29 cellular contexts compared by ENCODE assay signal in genomic region chr1:14836426-14837140, GRCh38.
"Had no signal": no experiment of that assay in that cellular context is flagged by ENCODE, and none has a peak within 500 bp of the region (broad histone marks: within the 10 kb centered on the region; RNA-seq: fewer than 3 reads in every experiment).

No MANE protein-coding gene starts in this region.

- H3K27ac Mint-ChIP-seq: activated CD4-positive, alpha-beta memory T cell treated with anti-CD3 and anti-CD28 coated beads, Interleukin-2, amount 10 ng/mL, durations not matched to agents 7 days and 5 days; activated CD4-positive, alpha-beta T cell treated with anti-CD3 and anti-CD28 coated beads, Interleukin-2, amount 10 ng/mL, durations not matched to agents 7 days and 5 days; activated naive CD4-positive, alpha-beta T cell treated with anti-CD3 and anti-CD28 coated beads, Interleukin-2, amount 10 ng/mL, durations not matched to agents 7 days and 5 days; activated T-cell treated with anti-CD3 and anti-CD28 coated beads, Interleukin-2, amount 50 U/mL, for 24 hours; naive B cell; stimulated activated memory B cell treated with anti-CD40 and anti-IgM and Interleukin-4, amounts not matched to agents 10 μg/mL and 1 μg/mL and 100 μg/mL, for 72 hours had no signal

- H2AFZ ChIP-seq: parathyroid adenoma had no signal

- H3K4me3 ChIP-seq: coronary artery, dorsolateral prefrontal cortex, left ventricle myocardium inferior, lung, right atrium auricular region, smooth muscle cell, stomach, thyroid gland, upper lobe of left lung, vagina had no signal

- H3K27ac ChIP-seq: brain microvascular endothelial cell, coronary artery, dorsolateral prefrontal cortex, left ventricle myocardium inferior, parathyroid adenoma, right atrium auricular region, stomach, thyroid gland, upper lobe of left lung, WERI-Rb-1 had no signal

- H3K27me3 ChIP-seq: brain microvascular endothelial cell, dorsolateral prefrontal cortex, right atrium auricular region, stomach, thyroid gland, upper lobe of left lung, vagina had no signal

- H3K36me3 Mint-ChIP-seq: activated naive CD4-positive, alpha-beta T cell treated with anti-CD3 and anti-CD28 coated beads, Interleukin-2, amount 10 ng/mL, durations not matched to agents 7 days and 5 days; stimulated activated memory B cell treated with anti-CD40 and anti-IgM and Interleukin-4, amounts not matched to agents 10 μg/mL and 1 μg/mL and 100 μg/mL, for 72 hours had no signal

- H3K9ac ChIP-seq: parathyroid adenoma had no signal

- DNase-seq: activated CD4-positive, alpha-beta memory T cell treated with anti-CD3 and anti-CD28 coated beads, Interleukin-2, amount 10 ng/mL, durations not matched to agents 7 days and 5 days; activated CD4-positive, alpha-beta T cell treated with anti-CD3 and anti-CD28 coated beads, Interleukin-2, amount 10 ng/mL, durations not matched to agents 7 days and 5 days; activated CD4-positive, CD25-positive, alpha-beta regulatory T cell treated with anti-CD3 and anti-CD28 coated beads, Interleukin-2, amount 50 U/mL, for 72 hours; activated CD8-positive, alpha-beta memory T cell treated with anti-CD3 and anti-CD28 coated beads, Interleukin-2, amount 50 U/mL, for 48 hours; activated gamma-delta T cell; activated naive CD4-positive, alpha-beta T cell treated with anti-CD3 and anti-CD28 coated beads, Interleukin-2, amount 10 ng/mL, durations not matched to agents 7 days and 5 days; activated T-cell treated with anti-CD3 and anti-CD28 coated beads, Interleukin-2, amount 50 U/mL, for 24 hours; amniotic stem cell; brain microvascular endothelial cell; dorsolateral prefrontal cortex; effector memory CD4-positive, alpha-beta T cell; left ventricle myocardium inferior; naive B cell; nucleus accumbens; stimulated activated CD4-positive, alpha-beta T cell treated with anti-CD3 and anti-CD28 coated beads, Interleukin-1b, Interleukin-23, amount 100 ng/mL, for 48 hours; stimulated activated CD4-positive, alpha-beta T cell treated with anti-CD3 and anti-CD28 coated beads, Interleukin-4, amount 100 ng/mL, for 4 hours; stimulated activated CD8-positive, alpha-beta memory T cell treated with anti-CD3 and anti-CD28 coated beads, Interleukin-4, amount 100 ng/mL, for 48 hours; stomach; T1000; thyroid gland; upper lobe of left lung; WERI-Rb-1 had no signal

- H3K4me3 Mint-ChIP-seq: activated CD4-positive, alpha-beta memory T cell treated with anti-CD3 and anti-CD28 coated beads, Interleukin-2, amount 10 ng/mL, durations not matched to agents 7 days and 5 days; activated CD4-positive, alpha-beta T cell treated with anti-CD3 and anti-CD28 coated beads, Interleukin-2, amount 10 ng/mL, durations not matched to agents 7 days and 5 days; activated naive CD4-positive, alpha-beta T cell treated with anti-CD3 and anti-CD28 coated beads, Interleukin-2, amount 10 ng/mL, durations not matched to agents 7 days and 5 days; activated T-cell treated with anti-CD3 and anti-CD28 coated beads, Interleukin-2, amount 50 U/mL, for 24 hours; naive B cell; stimulated activated memory B cell treated with anti-CD40 and anti-IgM and Interleukin-4, amounts not matched to agents 10 μg/mL and 1 μg/mL and 100 μg/mL, for 72 hours had no signal

- H3K36me3 ChIP-seq: brain microvascular endothelial cell, left ventricle myocardium inferior, right atrium auricular region, stomach, thyroid gland, upper lobe of left lung, vagina, WERI-Rb-1 had no signal

- H3K4me1 Mint-ChIP-seq: activated CD4-positive, alpha-beta memory T cell treated with anti-CD3 and anti-CD28 coated beads, Interleukin-2, amount 10 ng/mL, durations not matched to agents 7 days and 5 days; activated CD4-positive, alpha-beta T cell treated with anti-CD3 and anti-CD28 coated beads, Interleukin-2, amount 10 ng/mL, durations not matched to agents 7 days and 5 days; activated naive CD4-positive, alpha-beta T cell treated with anti-CD3 and anti-CD28 coated beads, Interleukin-2, amount 10 ng/mL, durations not matched to agents 7 days and 5 days; naive B cell; stimulated activated memory B cell treated with anti-CD40 and anti-IgM and Interleukin-4, amounts not matched to agents 10 μg/mL and 1 μg/mL and 100 μg/mL, for 72 hours had no signal

- H3K27me3 Mint-ChIP-seq: activated CD4-positive, alpha-beta memory T cell treated with anti-CD3 and anti-CD28 coated beads, Interleukin-2, amount 10 ng/mL, durations not matched to agents 7 days and 5 days; activated CD4-positive, alpha-beta T cell treated with anti-CD3 and anti-CD28 coated beads, Interleukin-2, amount 10 ng/mL, durations not matched to agents 7 days and 5 days; activated naive CD4-positive, alpha-beta T cell treated with anti-CD3 and anti-CD28 coated beads, Interleukin-2, amount 10 ng/mL, durations not matched to agents 7 days and 5 days had no signal

- H3K4me2 ChIP-seq: smooth muscle cell had no signal

- ATAC-seq: stimulated activated memory B cell treated with anti-CD40 and anti-IgM and Interleukin-4, amounts not matched to agents 10 μg/mL and 1 μg/mL and 100 μg/mL, for 72 hours had no signal

- H3K4me1 ChIP-seq: left ventricle myocardium inferior, parathyroid adenoma, right atrium auricular region, stomach, thyroid gland, upper lobe of left lung, vagina had no signal

- H3K9me3 ChIP-seq: thyroid gland had no signal
